ENCODE assay signal across 2 cellular contexts in genomic region chr19:42207767-42208259, GRCh38.
TF ChIP-seq lines count a peak whose summit lies in the region.

No MANE protein-coding gene starts in this region.

TF ChIP-seq in SK-N-SH, 30 proteins besides CTCF, POLR2A, EP300 and RAD21 (continued from another document):
- no peak for TF ChIP-seq NFIC (IDR thresholded peaks at IDR 0.05; ENCODE audit: borderline replicate concordance)
- no peak for TF ChIP-seq USF1 (IDR thresholded peaks at IDR 0.05; ENCODE audit: borderline replicate concordance, low read depth)
- no peak for TF ChIP-seq USF2 (IDR thresholded peaks at IDR 0.05; ENCODE audit: borderline replicate concordance, low read depth, low read length)
- TF ChIP-seq JUND (IDR thresholded peaks at IDR 0.05): peak; percentile 64; the same call in 1 of the 2 replicates
- no peak for TF ChIP-seq CHD2 (IDR thresholded peaks at IDR 0.05; ENCODE audit: low read length, partially characterized antibody)
- no peak for TF ChIP-seq GATA2 (CRISPR knock-in tag; IDR thresholded peaks at IDR 0.05)
- TF ChIP-seq YY1 (IDR thresholded peaks at IDR 0.05; ENCODE audit: low read depth): no peak
- peak; percentile 41; the same call in 1 of the 2 replicates for TF ChIP-seq GABPA (IDR thresholded peaks at IDR 0.05; ENCODE audit: low read depth)
- TF ChIP-seq FOXJ3 (CRISPR knock-in tag; IDR thresholded peaks at IDR 0.05): no peak
TF ChIP-seq in SK-N-SH: peak in this region for 5.

TF ChIP-seq in WTC11, 78 proteins besides CTCF, POLR2A, EP300 and RAD21 (continued from another document):
- TF ChIP-seq AFF4 (CRISPR knock-in tag; IDR thresholded peaks at IDR 0.05; ENCODE audit: borderline replicate concordance) (no peak), ATF1 (CRISPR knock-in tag; IDR thresholded peaks at IDR 0.05) (no peak), CDX4 (CRISPR knock-in tag; IDR thresholded peaks at IDR 0.05; ENCODE audit: borderline replicate concordance) (no peak), GRHL2 (CRISPR knock-in tag; IDR thresholded peaks at IDR 0.05; ENCODE audit: insufficient replicate concordance, severe bottlenecking) (no peak), MAX (CRISPR knock-in tag; IDR thresholded peaks at IDR 0.05) (no peak), CREB1 (CRISPR knock-in tag; IDR thresholded peaks at IDR 0.05) (no peak), NR2C2 (CRISPR knock-in tag; IDR thresholded peaks at IDR 0.05) (no peak), NFE2L1 (CRISPR knock-in tag; IDR thresholded peaks at IDR 0.05) (no peak), NFATC4 (CRISPR knock-in tag; IDR thresholded peaks at IDR 0.05) (no peak), RELA (CRISPR knock-in tag; IDR thresholded peaks at IDR 0.05; ENCODE audit: borderline replicate concordance) (no peak), E2F5 (CRISPR knock-in tag; IDR thresholded peaks at IDR 0.05) (no peak), JUN (CRISPR knock-in tag; IDR thresholded peaks at IDR 0.05) (no peak), ZNF138 (CRISPR knock-in tag; conservative IDR thresholded peaks at IDR 0.05) (no peak), ZNF416 (CRISPR knock-in tag; IDR thresholded peaks at IDR 0.05) (no peak), ATF6 (CRISPR knock-in tag; IDR thresholded peaks at IDR 0.05) (no peak), ZBTB43 (CRISPR knock-in tag; IDR thresholded peaks at IDR 0.05) (no peak), MXD4 (CRISPR knock-in tag; IDR thresholded peaks at IDR 0.05; ENCODE audit: borderline replicate concordance) (no peak), SMAD4 (CRISPR knock-in tag; IDR thresholded peaks at IDR 0.05) (no peak), NR3C1 (CRISPR knock-in tag; conservative IDR thresholded peaks at IDR 0.05; ENCODE audit: low read depth) (no peak)
TF ChIP-seq in WTC11: peak in this region for 0.
